26 cellular contexts compared by ENCODE assay signal in genomic region chr14:104080557-104081492, GRCh38. TPM values are rescaled to one million over a fixed set of nuclear protein-coding genes. Genes with fewer than 3 reads are reported as not detected.
A peak's percentile ranks its signal among the peaks of the same experiment; 100 is the strongest.
DNase-seq lines count a peak whose midpoint lies in the region; ATAC-seq, FAIRE-seq and TF ChIP-seq lines count a peak whose summit lies in the region.
"Had no signal": no experiment of that assay in that cellular context is flagged by ENCODE, and none has a peak within 500 bp of the region (broad histone marks: within the 10 kb centered on the region; RNA-seq: fewer than 3 reads in every experiment).

No MANE protein-coding gene starts in this region.

- no peaks in the 10 kb centered on the region for H3K79me1 ChIP-seq in H9 (ENCODE audit: insufficient read depth, low read depth, low read length, poor library complexity, severe bottlenecking)

- H2AK5ac ChIP-seq in H9 (ENCODE audit: insufficient read length, low read length), result no peak overlapping the region

- no peaks in the 10 kb centered on the region for H3K23me2 ChIP-seq in H9 (ENCODE audit: insufficient read length, low read depth, low read length, poor library complexity, severe bottlenecking)

- no peaks in the 10 kb centered on the region for H3K36me3 Mint-ChIP-seq in H9 (ENCODE audit: insufficient read depth in 1 of 3, low read depth in 3 of 3)
- no peaks in the 10 kb centered on the region for H3K36me3 Mint-ChIP-seq in osteocyte (ENCODE audit: unreplicated experiment)
- H3K36me3 Mint-ChIP-seq: CD8-positive, alpha-beta T cell; mesothelial cell of epicardium had no signal

- TF ChIP-seq POLR2A in GM12892 (IDR thresholded peaks at IDR 0.05; ENCODE audit: low read depth, low read length), result no peak

- no peak overlapping the region for H4K5ac ChIP-seq in H9 (ENCODE audit: insufficient read length, low read depth, low read length)

- peak overlapping the region; percentile 56 for H2BK5ac ChIP-seq in H9 (ENCODE audit: insufficient read length, low read length)

- H3K9me3 Mint-ChIP-seq in H9, result no peaks in the 10 kb centered on the region; a peak in 1 of 5 replicates
- H3K9me3 Mint-ChIP-seq in osteocyte (ENCODE audit: unreplicated experiment), result no peaks in the 10 kb centered on the region
- H3K9me3 Mint-ChIP-seq: activated T-cell treated with anti-CD3 and anti-CD28 coated beads, Interleukin-2, amount 50 U/mL, for 24 hours; CD8-positive, alpha-beta T cell; mesothelial cell of epicardium; nephron had no signal

- H4K20me1 ChIP-seq in H9 (ENCODE audit: control insufficient read depth, insufficient read depth, insufficient read length), result no peaks in the 10 kb centered on the region

- no peaks in the 10 kb centered on the region for H3K79me2 ChIP-seq in H9 (ENCODE audit: insufficient read depth, low read length)

- H3K27ac ChIP-seq in H9 (ENCODE audit: insufficient read length, low read depth, low read length) (no peak overlapping the region), duodenal mucosa (ENCODE audit: low read depth, low read length) (peak overlapping the region; percentile 42)
- H3K27ac ChIP-seq: esophagus squamous epithelium, gastrocnemius medialis, GM23248, SJCRH30 had no signal

- no peak for TF ChIP-seq CTCF in H9 (conservative IDR thresholded peaks at IDR 0.05)
- TF ChIP-seq CTCF in osteocyte (IDR thresholded peaks at IDR 0.05), result no peak

- H3K4me3 ChIP-seq in duodenal mucosa (ENCODE audit: low read depth in 1 of 2, low read length in 2 of 2), result peak overlapping the region; percentile 21 to 55
- H3K4me3 ChIP-seq: esophagus squamous epithelium, gastrocnemius medialis, GM23248, SJCRH30 had no signal

- H3K4me1 ChIP-seq in H9 (ENCODE audit: insufficient read depth, low read length) (no peaks in the 10 kb centered on the region), duodenal mucosa (ENCODE audit: control insufficient read depth in 1 of 2, insufficient read depth in 2 of 2, low read length in 2 of 2) (peaks cover 39 to 49% of the 10 kb centered on the region in 2 donors)

- H3K4me3 Mint-ChIP-seq in H9, result no peak overlapping the region
- H3K4me3 Mint-ChIP-seq in osteocyte (ENCODE audit: unreplicated experiment), result no peak overlapping the region
- H3K4me3 Mint-ChIP-seq: activated T-cell treated with anti-CD3 and anti-CD28 coated beads, Interleukin-2, amount 50 U/mL, for 24 hours; CD8-positive, alpha-beta T cell; mesothelial cell of epicardium; nephron had no signal

- no peak overlapping the region; the same call in 1 of the 2 replicates for H3K4ac ChIP-seq in H9 (ENCODE audit: low read depth, low read length)

- H3K4me2 ChIP-seq in H9 (ENCODE audit: insufficient read depth, insufficient read length, low read length), result no peak overlapping the region

- no peaks in the 10 kb centered on the region for H3K27me3 ChIP-seq in H9 (ENCODE audit: insufficient read depth, low read length)
- no peaks in the 10 kb centered on the region for H3K27me3 ChIP-seq in duodenal mucosa (ENCODE audit: control insufficient read depth in 1 of 2, insufficient read depth in 2 of 2, low read length in 2 of 2)

- FAIRE-seq in GM12892 (lab: Jason Lieb, UNC), result no peak
- FAIRE-seq: colon, islet of Langerhans had no signal

- H3K14ac ChIP-seq in H9 (ENCODE audit: insufficient read depth, low read length), result no peak overlapping the region; the same call in 1 of the 2 replicates

- H3K9me3 ChIP-seq in H9 (ENCODE audit: control insufficient read depth, low read depth, low read length) (no peaks in the 10 kb centered on the region), duodenal mucosa (ENCODE audit: control insufficient read depth in 1 of 2, low read length in 2 of 2) (no peaks in the 10 kb centered on the region)
- H3K9me3 ChIP-seq: esophagus squamous epithelium, gastrocnemius medialis, SJCRH30 had no signal

- H2BK15ac ChIP-seq in H9 (ENCODE audit: low read depth, low read length), result no peak overlapping the region

- H3K36me3 ChIP-seq in duodenal mucosa (ENCODE audit: control insufficient read depth in 1 of 2, insufficient read depth in 2 of 2, low read length in 2 of 2), result no peaks in the 10 kb centered on the region
- H3K36me3 ChIP-seq: esophagus squamous epithelium, gastrocnemius medialis, SJCRH30 had no signal

- DNase-seq in GM12892 (ENCODE audit: insufficient read length), result peak; percentile 11
- no peak for DNase-seq in H9
- peak; percentile 80 for DNase-seq in osteocyte (ENCODE audit: extremely low spot score, unreplicated experiment)
- no peak for DNase-seq in activated CD4-positive, alpha-beta T cell treated with anti-CD3 and anti-CD28 coated beads for 48 hours
- DNase-seq in DMS 273 (lab: John Stamatoyannopoulos, UW; ENCODE audit: unreplicated experiment), result no peak
- DNase-seq: activated T-cell treated with anti-CD3 and anti-CD28 coated beads, Interleukin-2, amount 50 U/mL, for 24 hours; CD8-positive, alpha-beta T cell; esophagus squamous epithelium; gastrocnemius medialis; GM23248; KBM-7; left ventricle myocardium superior; NCI-H226; SJCRH30; stimulated activated naive CD8-positive, alpha-beta T cell treated with anti-CD3 and anti-CD28 coated beads, Interleukin-15, Interleukin-2, amounts not matched to agents 100 U/mL and 50 U/mL, for 24 hours; T-helper 1 cell had no signal

- no CpG with 5 or more reads among the region's 26 CpGs for WGBS in H9 (ENCODE audit: extremely low coverage, insufficient read length, low lambda C conversion rate)

- no peak overlapping the region for H3K56ac ChIP-seq in H9 (ENCODE audit: insufficient read length, low read depth, low read length)

- H2BK120ac ChIP-seq in H9 (ENCODE audit: low read depth, low read length, poor library complexity, severe bottlenecking), result no peak overlapping the region

- no peak overlapping the region for H4K8ac ChIP-seq in H9 (replicated peaks; ENCODE audit: insufficient read length, low read depth, low read length)

- H3K23ac ChIP-seq in H9 (ENCODE audit: insufficient read length, low read depth, low read length), result no peak overlapping the region

- no peak overlapping the region for H2BK12ac ChIP-seq in H9 (ENCODE audit: insufficient read length, low read depth, low read length)

- H3K27me3 Mint-ChIP-seq in H9 (ENCODE audit: low read depth) (peaks cover 4% of the 10 kb centered on the region), osteocyte (ENCODE audit: unreplicated experiment) (peaks cover 19% of the 10 kb centered on the region)

- no peak overlapping the region for H2BK20ac ChIP-seq in H9 (ENCODE audit: low read depth, low read length, poor library complexity, severe bottlenecking)

- H4K91ac ChIP-seq in H9 (ENCODE audit: insufficient read length, low read depth, low read length), result no peak overlapping the region

- no peak overlapping the region for H3K18ac ChIP-seq in H9 (ENCODE audit: insufficient read length, low read depth, low read length)

- H2AFZ ChIP-seq in H9 (ENCODE audit: low read length), result no peak overlapping the region
- H2AFZ ChIP-seq: GM23248 had no signal

- H3K9ac ChIP-seq in H9 (ENCODE audit: extremely low read depth, insufficient read length, low read length) (no peak overlapping the region), duodenal mucosa (ENCODE audit: low read depth in 1 of 2, low read length in 2 of 2) (peak overlapping the region; percentile 67 to 68)
- H3K9ac ChIP-seq: GM23248 had no signal

- H3T11ph ChIP-seq in H9 (ENCODE audit: low read length), result no peak overlapping the region

- H3K27ac Mint-ChIP-seq in H9 (no peak overlapping the region), osteocyte (ENCODE audit: unreplicated experiment) (no peak overlapping the region)
- H3K27ac Mint-ChIP-seq: activated T-cell treated with anti-CD3 and anti-CD28 coated beads, Interleukin-2, amount 50 U/mL, for 24 hours; CD8-positive, alpha-beta T cell; mesothelial cell of epicardium; nephron had no signal

- H3K4me1 Mint-ChIP-seq in H9 (peaks cover 6 to 10% of the 10 kb centered on the region in 2 experiments), osteocyte (ENCODE audit: unreplicated experiment) (peaks cover 3% of the 10 kb centered on the region)

- no peak for ATAC-seq in GM21723 (IDR thresholded peaks at IDR 0.05; ENCODE audit: unreplicated experiment)
- ATAC-seq: activated CD4-positive, CD25-positive, alpha-beta regulatory T cell treated with anti-CD3 and anti-CD28 coated beads, Interleukin-2, amount 50 U/mL, for 24 hours; CD8-positive, alpha-beta T cell; gastrocnemius medialis; left ventricle myocardium superior; sciatic nerve; stimulated activated naive CD8-positive, alpha-beta T cell treated with anti-CD3 and anti-CD28 coated beads, Interleukin-15, Interleukin-2, amounts not matched to agents 100 U/mL and 50 U/mL, for 24 hours had no signal

RNA-seq across cellular contexts. Expression of gene ASPG, which starts 4.7 kb away (rescaled TPM):
- not detected for polyA plus RNA-seq in GM12892 (2012; ENCODE audit: missing spikeins)
- total RNA-seq in H9 (2021) (0.24 and 0.33 TPM in 2 replicates), osteocyte (not detected in 2 replicates)
- total RNA-seq: CD8-positive, alpha-beta T cell; G401; GM23248; HT-29 had no signal
- polyA plus RNA-seq: GM23248 had no signal

RNA-seq across cellular contexts. Expression of gene KIF26A, which starts 57.6 kb away (rescaled TPM):
- polyA plus RNA-seq in GM12892 (2012; ENCODE audit: missing spikeins), result not detected
- total RNA-seq in H9 (2021) (43.0 and 44.2 TPM in 2 replicates), osteocyte (4.5 and 4.6 TPM in 2 replicates)
- total RNA-seq: GM23248, HT-29 had no signal
- polyA plus RNA-seq: GM23248 had no signal

Comparison
In these comparisons a context has a peak if more than half of its experiments do, and no peak if none do; other contexts are left out.
1. DNase-seq: peak in GM12892 (single experiment) and osteocyte (single experiment); none in H9 (single experiment), activated CD4-positive, alpha-beta T cell treated with anti-CD3 and anti-CD28 coated beads for 48 hours (single experiment) and DMS 273 (single experiment).